Comparison of ENCODE assay signal across 24 cellular contexts in the genomic region with DNA sequence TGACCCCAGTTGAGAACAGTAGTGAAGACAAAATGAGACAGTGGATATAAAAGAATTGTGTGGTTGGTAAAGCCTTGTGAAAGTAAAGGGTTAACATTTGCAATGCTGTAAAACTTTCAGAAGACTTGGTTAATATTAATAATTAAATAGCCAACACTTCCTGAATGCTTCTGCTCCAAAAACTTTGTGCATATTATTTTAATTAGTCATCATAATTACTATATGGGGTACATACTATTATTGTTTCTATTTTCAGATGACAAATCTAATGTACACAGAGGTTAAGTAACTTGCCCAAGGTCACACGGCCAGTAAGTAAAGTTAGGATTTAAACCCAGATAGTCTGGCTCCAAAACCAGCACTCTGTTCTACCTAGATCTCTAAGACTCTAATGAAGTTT.
DNase-seq lines count a peak whose midpoint lies in the region; ATAC-seq and TF ChIP-seq lines count a peak whose summit lies in the region.
"Had no signal": no experiment of that assay in that cellular context is flagged by ENCODE, and none has a peak within 500 bp of the region (broad histone marks: within the 10 kb centered on the region; RNA-seq: fewer than 3 reads in every experiment).

No MANE protein-coding gene starts in this region.

- TF ChIP-seq POLR2A in body of pancreas (IDR thresholded peaks at IDR 0.05): no peak

- intact Hi-C loops in body of pancreas (cut with DNase I): no loop called here

- no peaks in the 10 kb centered on the region for H3K9me3 ChIP-seq in body of pancreas
- H3K9me3 ChIP-seq: Caco-2 had no signal

- H3K4me1 ChIP-seq in body of pancreas: peaks cover 14% of the 10 kb centered on the region

- TF ChIP-seq CTCF in body of pancreas (IDR thresholded peaks at IDR 0.05): no peak

- in situ Hi-C loops in ACHN (cut with HindIII; ENCODE audit: low pct_ligation_motif_present, low pct_unique_long_range_greater_than_20kb, low sequenced_read_pairs): no loop called here

- ATAC-seq in GM19043 (IDR thresholded peaks at IDR 0.05; ENCODE audit: low read depth, unreplicated experiment) (peak; percentile 50), body of pancreas (peak; percentile 40), HG02852 (IDR thresholded peaks at IDR 0.05; ENCODE audit: unreplicated experiment) (no peak)
- ATAC-seq: K562 had no signal

- no peaks in the 10 kb centered on the region for H3K27me3 ChIP-seq in body of pancreas

- DNase-seq in ACHN (peak; percentile 8), body of pancreas (no peak), kidney glomerular epithelial cell (lab: John Stamatoyannopoulos, UW) (peak; percentile 68), DMS 273 (lab: John Stamatoyannopoulos, UW; ENCODE audit: unreplicated experiment) (no peak), 8988T (no peak), NCI-H2196 (lab: John Stamatoyannopoulos, UW; ENCODE audit: unreplicated experiment) (no peak)
- DNase-seq: C1 segment of cervical spinal cord; Caco-2; CD4-positive, alpha-beta memory T cell; GOT3; HCEC 1CT; Kasumi-1; MV-4-11; NCI-H1105 treated with DMSO at 0.1 percent for 48 hours; NCI-H2029; NCI-H446 treated with DMSO at 0.1 percent for 48 hours; NCI-H526; NCI-H82; NK-92 treated with Interleukin-12 subunit alpha and Interleukin-12 subunit beta, amount 100 ng/mL, for 24 hours; SHP77 had no signal

- H3K4me3 ChIP-seq in body of pancreas: no peak overlapping the region
- H3K4me3 ChIP-seq: K562 had no signal

- H3K36me3 ChIP-seq in body of pancreas (replicated peaks in 1 of 2; ENCODE audit: insufficient read depth in 1 of 2, low read depth in 2 of 2): no peaks in the 10 kb centered on the region

- no peak overlapping the region for H3K27ac ChIP-seq in body of pancreas
- H3K27ac ChIP-seq: RWPE1 had no signal

- 13 to 21% methylated on average over 1 of the region's 1 CpG for WGBS in body of pancreas, 2 donors

Comparison
In these comparisons a context has a peak if more than half of its experiments do, and no peak if none do; other contexts are left out.
1. DNase-seq: peak in ACHN (single experiment) and kidney glomerular epithelial cell (single experiment); none in body of pancreas (0 of 4), DMS 273 (single experiment), 8988T (single experiment) and NCI-H2196 (single experiment).